ENCODE assay signal across 23 cellular contexts in the genomic region with DNA sequence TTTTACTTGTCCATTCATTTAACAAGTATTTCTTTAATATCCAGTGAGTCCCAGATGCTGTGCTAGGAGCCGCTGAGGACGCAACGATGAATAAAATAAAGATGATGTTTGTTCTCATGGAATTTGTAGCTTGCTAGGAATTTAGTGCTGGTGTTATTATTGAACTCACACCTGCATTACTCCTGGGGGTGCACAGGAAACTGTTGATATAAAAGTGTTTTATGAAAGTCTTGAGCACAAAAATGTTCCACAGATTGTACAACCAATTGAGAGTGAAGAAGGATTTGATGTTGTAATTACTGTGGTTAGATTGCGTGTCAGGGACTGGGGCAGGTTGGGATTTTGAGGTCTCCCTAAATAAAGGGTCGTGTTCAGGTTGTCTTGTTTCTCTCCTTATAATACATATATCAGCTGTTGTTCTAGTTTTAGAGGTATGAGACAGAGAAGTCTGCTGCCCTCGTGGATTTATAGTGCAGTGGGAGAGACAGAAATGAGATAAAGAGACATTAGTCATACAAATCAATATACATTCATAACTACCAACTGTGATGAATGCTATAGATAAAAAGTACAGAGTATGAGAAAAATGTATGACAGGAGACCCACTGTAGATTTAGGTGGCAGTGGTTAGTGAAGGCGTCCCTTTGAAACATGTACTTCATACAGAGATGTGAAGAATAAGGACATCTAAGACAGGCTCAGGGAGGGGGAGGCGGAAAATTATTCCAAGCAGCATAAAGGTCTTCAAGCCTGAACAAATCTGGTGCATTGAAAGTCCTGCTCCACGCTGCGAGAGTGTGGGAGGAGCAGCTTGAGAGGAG. TPM values are rescaled to one million over a fixed set of nuclear protein-coding genes. Genes with fewer than 3 reads are reported as not detected.
"Had no signal": no experiment of that assay in that cellular context is flagged by ENCODE, and none has a peak within 500 bp of the region (broad histone marks: within the 10 kb centered on the region; RNA-seq: fewer than 3 reads in every experiment).

No MANE protein-coding gene starts in this region.

- H3K4me2 ChIP-seq: hepatocyte had no signal

- H3K4me1 Mint-ChIP-seq: activated CD4-positive, alpha-beta T cell treated with anti-CD3 and anti-CD28 coated beads for 36 hours; activated naive CD4-positive, alpha-beta T cell treated with anti-CD3 and anti-CD28 coated beads, Interleukin-2, amount 50 U/mL, for 24 hours; central memory CD8-positive, alpha-beta T cell had no signal

- H3K79me2 ChIP-seq: hepatocyte had no signal

- H3K4me3 ChIP-seq: adrenal gland, body of pancreas, hepatocyte, left ventricle myocardium inferior, skin epidermis, transverse colon, vagina had no signal

- DNase-seq: activated CD4-positive, alpha-beta T cell treated with anti-CD3 and anti-CD28 coated beads for 36 hours; activated CD8-positive, alpha-beta T cell treated with anti-CD3 and anti-CD28 coated beads for 36 hours; activated effector memory CD4-positive, alpha-beta T cell treated with Interleukin-2 at 50 U/mL for 16 hours; activated T-cell treated with anti-CD3 and anti-CD28 coated beads, Interleukin-2, amount 50 U/mL, for 4 hours; adrenal gland; body of pancreas; effector memory CD4-positive, alpha-beta T cell; left ventricle myocardium inferior; mesendoderm; stimulated activated CD4-positive, alpha-beta T cell treated with anti-CD3 and anti-CD28 coated beads, Interleukin-4, amount 100 ng/mL, for 4 hours; stimulated activated CD8-positive, alpha-beta memory T cell treated with anti-CD3 and anti-CD28 coated beads, Interleukin-4, amount 100 ng/mL, for 48 hours; stimulated activated naive CD8-positive, alpha-beta T cell treated with anti-CD3 and anti-CD28 coated beads, Interleukin-15, Interleukin-2, amounts not matched to agents 100 U/mL and 50 U/mL, for 24 hours; T-helper 2 cell; transverse colon had no signal

- H3K9me3 Mint-ChIP-seq: activated CD8-positive, alpha-beta T cell treated with anti-CD3 and anti-CD28 coated beads for 36 hours; activated naive CD4-positive, alpha-beta T cell treated with anti-CD3 and anti-CD28 coated beads, Interleukin-2, amount 50 U/mL, for 24 hours; activated T-cell treated with anti-CD3 and anti-CD28 coated beads, Interleukin-2, amount 50 U/mL, for 4 hours; central memory CD8-positive, alpha-beta T cell; natural killer cell treated with Interleukin-12 subunit alpha and Interleukin-12 subunit beta and Interleukin-15 and Interleukin-18, amount 100 ng/mL, for 72 hours had no signal

- FAIRE-seq: keratinocyte had no signal

- H3K4me3 Mint-ChIP-seq: activated CD4-positive, alpha-beta T cell treated with anti-CD3 and anti-CD28 coated beads for 36 hours; activated CD8-positive, alpha-beta T cell treated with anti-CD3 and anti-CD28 coated beads for 36 hours; activated naive CD4-positive, alpha-beta T cell treated with anti-CD3 and anti-CD28 coated beads, Interleukin-2, amount 50 U/mL, for 24 hours; activated T-cell treated with anti-CD3 and anti-CD28 coated beads, Interleukin-2, amount 50 U/mL, for 4 hours; central memory CD8-positive, alpha-beta T cell; natural killer cell treated with Interleukin-12 subunit alpha and Interleukin-12 subunit beta and Interleukin-15 and Interleukin-18, amount 100 ng/mL, for 72 hours had no signal

- H3K9me3 ChIP-seq: adrenal gland, body of pancreas, left ventricle myocardium inferior, transverse colon, vagina had no signal

- ATAC-seq: activated CD4-positive, alpha-beta T cell treated with anti-CD3 and anti-CD28 coated beads for 36 hours; activated CD8-positive, alpha-beta T cell treated with anti-CD3 and anti-CD28 coated beads for 36 hours; activated T-cell treated with anti-CD3 and anti-CD28 coated beads, Interleukin-2, amount 50 U/mL, for 4 hours; body of pancreas; natural killer cell treated with Interleukin-12 subunit alpha and Interleukin-12 subunit beta and Interleukin-15 and Interleukin-18, amount 100 ng/mL, for 72 hours; stimulated activated naive CD8-positive, alpha-beta T cell treated with anti-CD3 and anti-CD28 coated beads, Interleukin-15, Interleukin-2, amounts not matched to agents 100 U/mL and 50 U/mL, for 24 hours had no signal

- H2AFZ ChIP-seq: hepatocyte had no signal

- H3K27me3 ChIP-seq: body of pancreas, vagina had no signal

- H3K27ac Mint-ChIP-seq: activated CD4-positive, alpha-beta T cell treated with anti-CD3 and anti-CD28 coated beads for 36 hours; activated CD8-positive, alpha-beta T cell treated with anti-CD3 and anti-CD28 coated beads for 36 hours; activated naive CD4-positive, alpha-beta T cell treated with anti-CD3 and anti-CD28 coated beads, Interleukin-2, amount 50 U/mL, for 24 hours; natural killer cell treated with Interleukin-12 subunit alpha and Interleukin-12 subunit beta and Interleukin-15 and Interleukin-18, amount 100 ng/mL, for 72 hours had no signal

- H3K36me3 ChIP-seq: adrenal gland, left ventricle myocardium inferior, transverse colon, vagina had no signal

- H3K27ac ChIP-seq: adrenal gland, body of pancreas, hepatocyte, left ventricle myocardium inferior, skin epidermis, transverse colon, vagina had no signal

- H3K4me1 ChIP-seq: adrenal gland, body of pancreas, left ventricle myocardium inferior, transverse colon, vagina had no signal

- H3K36me3 Mint-ChIP-seq: activated naive CD4-positive, alpha-beta T cell treated with anti-CD3 and anti-CD28 coated beads, Interleukin-2, amount 50 U/mL, for 24 hours; natural killer cell treated with Interleukin-12 subunit alpha and Interleukin-12 subunit beta and Interleukin-15 and Interleukin-18, amount 100 ng/mL, for 72 hours had no signal

RNA-seq across cellular contexts. Expression of a gene that starts 11.3 kb away (rescaled TPM):
- total RNA-seq: activated CD4-positive, alpha-beta T cell treated with anti-CD3 and anti-CD28 coated beads for 36 hours; activated CD8-positive, alpha-beta T cell treated with anti-CD3 and anti-CD28 coated beads for 36 hours; activated T-cell treated with anti-CD3 and anti-CD28 coated beads, Interleukin-2, amount 50 U/mL, for 4 hours; adrenal gland; body of pancreas; left ventricle myocardium inferior; posterior vena cava; transverse colon; vagina had no signal
- polyA plus RNA-seq: adrenal gland, hepatocyte, keratinocyte had no signal

RNA-seq across cellular contexts. Expression of a gene that starts 40.0 kb away (rescaled TPM):
- total RNA-seq: activated CD4-positive, alpha-beta T cell treated with anti-CD3 and anti-CD28 coated beads for 36 hours; activated CD8-positive, alpha-beta T cell treated with anti-CD3 and anti-CD28 coated beads for 36 hours; activated T-cell treated with anti-CD3 and anti-CD28 coated beads, Interleukin-2, amount 50 U/mL, for 4 hours; body of pancreas; epithelial cell of proximal tubule; transverse colon; vagina had no signal
- polyA plus RNA-seq: keratinocyte had no signal
